Comparison of ENCODE assay signal across 1 cellular context in genomic region chr10:42380926-42381547, GRCh38.
TF ChIP-seq lines count a peak whose summit lies in the region.

No MANE protein-coding gene starts in this region.

TF ChIP-seq in K562, 482 proteins besides CTCF, POLR2A, EP300 and RAD21 (continued from another document):
- TF ChIP-seq, protein P1, sequence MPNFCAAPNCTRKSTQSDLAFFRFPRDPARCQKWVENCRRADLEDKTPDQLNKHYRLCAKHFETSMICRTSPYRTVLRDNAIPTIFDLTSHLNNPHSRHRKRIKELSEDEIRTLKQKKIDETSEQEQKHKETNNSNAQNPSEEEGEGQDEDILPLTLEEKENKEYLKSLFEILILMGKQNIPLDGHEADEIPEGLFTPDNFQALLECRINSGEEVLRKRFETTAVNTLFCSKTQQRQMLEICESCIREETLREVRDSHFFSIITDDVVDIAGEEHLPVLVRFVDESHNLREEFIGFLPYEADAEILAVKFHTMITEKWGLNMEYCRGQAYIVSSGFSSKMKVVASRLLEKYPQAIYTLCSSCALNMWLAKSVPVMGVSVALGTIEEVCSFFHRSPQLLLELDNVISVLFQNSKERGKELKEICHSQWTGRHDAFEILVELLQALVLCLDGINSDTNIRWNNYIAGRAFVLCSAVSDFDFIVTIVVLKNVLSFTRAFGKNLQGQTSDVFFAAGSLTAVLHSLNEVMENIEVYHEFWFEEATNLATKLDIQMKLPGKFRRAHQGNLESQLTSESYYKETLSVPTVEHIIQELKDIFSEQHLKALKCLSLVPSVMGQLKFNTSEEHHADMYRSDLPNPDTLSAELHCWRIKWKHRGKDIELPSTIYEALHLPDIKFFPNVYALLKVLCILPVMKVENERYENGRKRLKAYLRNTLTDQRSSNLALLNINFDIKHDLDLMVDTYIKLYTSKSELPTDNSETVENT (CRISPR knock-in tag; IDR thresholded peaks at IDR 0.05) = no peak
- TF ChIP-seq ID3 (CRISPR knock-in tag; IDR thresholded peaks at IDR 0.05) (no peak), ID3 (tag; IDR thresholded peaks at IDR 0.05) (no peak), CHAMP1 (IDR thresholded peaks at IDR 0.05) (no peak), E2F8 (IDR thresholded peaks at IDR 0.05; ENCODE audit: low read depth, partially characterized antibody) (no peak), SMARCA5 (IDR thresholded peaks at IDR 0.05) (no peak), ARID1B (IDR thresholded peaks at IDR 0.05) (peak; percentile 64), CGGBP1 (CRISPR knock-in tag; IDR thresholded peaks at IDR 0.05) (no peak), TCF3 (CRISPR knock-in tag; IDR thresholded peaks at IDR 0.05) (peak; percentile 36; the same call in 1 of the 2 replicates), ZNF507 (tag; conservative IDR thresholded peaks at IDR 0.05) (no peak), KDM4B (IDR thresholded peaks at IDR 0.05; ENCODE audit: borderline replicate concordance in 2 of 2, low read depth in 1 of 2) (no peak), CHCHD3 (CRISPR knock-in tag; IDR thresholded peaks at IDR 0.05) (no peak), RBBP5 (IDR thresholded peaks at IDR 0.05; ENCODE audit: borderline replicate concordance, insufficient read depth, low read length, poor library complexity, severe bottlenecking) (no peak), HDAC1 (IDR thresholded peaks at IDR 0.05) (no peak), STAT5B (CRISPR knock-in tag; IDR thresholded peaks at IDR 0.05) (no peak), CBFA2T2 (conservative IDR thresholded peaks at IDR 0.05) (peak; percentile 56), ZNF77 (CRISPR knock-in tag; IDR thresholded peaks at IDR 0.05) (no peak), ASH1L (IDR thresholded peaks at IDR 0.05; ENCODE audit: borderline replicate concordance, low read depth, partially characterized antibody) (no peak), TAL1 (IDR thresholded peaks at IDR 0.05) (peak; percentile 39; the same call in 1 of the 2 replicates), SMARCA4 (IDR thresholded peaks at IDR 0.05) (peak; percentile 38; the same call in 1 of the 2 replicates), HCFC1 (IDR thresholded peaks at IDR 0.05; ENCODE audit: low read depth, low read length) (no peak), PREB (CRISPR knock-in tag; IDR thresholded peaks at IDR 0.05) (no peak), PHF20 (IDR thresholded peaks at IDR 0.05; ENCODE audit: partially characterized antibody) (no peak)
